20 cellular contexts compared by ENCODE assay signal in genomic region chr3:55662683-55663082, GRCh38.
DNase-seq lines count a peak whose midpoint lies in the region; ATAC-seq and TF ChIP-seq lines count a peak whose summit lies in the region.
"Had no signal": no experiment of that assay in that cellular context is flagged by ENCODE, and none has a peak within 500 bp of the region (broad histone marks: within the 10 kb centered on the region; RNA-seq: fewer than 3 reads in every experiment).

No MANE protein-coding gene starts in this region.

- H3K27ac ChIP-seq in breast epithelium, result no peak overlapping the region
- H3K27ac ChIP-seq in SK-N-SH (ENCODE audit: low read depth in 2 of 2, low read length in 1 of 2), result no peak overlapping the region; a peak in 1 of 4 replicates
- no peak overlapping the region for H3K27ac ChIP-seq in fibroblast of lung (ENCODE audit: insufficient read depth, low read length)
- H3K27ac ChIP-seq: 22Rv1, hepatocyte, SK-N-MC, thyroid gland had no signal

- H3K79me2 ChIP-seq in SK-N-SH (ENCODE audit: insufficient read depth) (no peaks in the 10 kb centered on the region), fibroblast of lung (ENCODE audit: control insufficient read depth, insufficient read depth, low read length) (no peaks in the 10 kb centered on the region)
- H3K79me2 ChIP-seq: hepatocyte had no signal

- intact Hi-C loops in MCF 10A (cut with micrococcal nuclease) (no loop called here), breast epithelium (cut with DNase I; ENCODE audit: low total_unique reads) (no loop called here)

- H3K4me2 ChIP-seq in SK-N-SH (no peak overlapping the region), fibroblast of lung (ENCODE audit: extremely low read depth, insufficient read depth, low read length) (no peak overlapping the region)
- H3K4me2 ChIP-seq: hepatocyte had no signal

- H3K27ac Mint-ChIP-seq in MCF 10A (ENCODE audit: low read depth, unreplicated experiment), result no peak overlapping the region
- H3K27ac Mint-ChIP-seq in stimulated activated memory B cell treated with anti-CD40 and anti-IgM and Interleukin-4, amounts not matched to agents 10 μg/mL and 1 μg/mL and 100 μg/mL, for 72 hours, result no peak overlapping the region
- H3K27ac Mint-ChIP-seq: activated CD4-positive, alpha-beta T cell treated with anti-CD3 and anti-CD28 coated beads, Interleukin-2, amount 10 ng/mL, durations not matched to agents 24 days and 14 days; activated T-cell treated with anti-CD3 and anti-CD28 coated beads, Interleukin-2, amount 50 U/mL, for 72 hours; CD8-positive, alpha-beta memory T cell had no signal

- 26% methylated on average over 2 of the region's 2 CpGs for WGBS in SK-N-SH (ENCODE audit: low lambda C conversion rate)

- H2AFZ ChIP-seq in SK-N-SH (ENCODE audit: low read depth) (no peak overlapping the region), fibroblast of lung (ENCODE audit: low read length) (no peak overlapping the region)
- H2AFZ ChIP-seq: hepatocyte had no signal

- H3K9me3 Mint-ChIP-seq in MCF 10A (ENCODE audit: unreplicated experiment), result no peaks in the 10 kb centered on the region
- no peaks in the 10 kb centered on the region for H3K9me3 Mint-ChIP-seq in stimulated activated memory B cell treated with anti-CD40 and anti-IgM and Interleukin-4, amounts not matched to agents 10 μg/mL and 1 μg/mL and 100 μg/mL, for 72 hours
- H3K9me3 Mint-ChIP-seq: activated CD4-positive, alpha-beta T cell treated with anti-CD3 and anti-CD28 coated beads, Interleukin-2, amount 10 ng/mL, durations not matched to agents 24 days and 14 days; activated T-cell treated with anti-CD3 and anti-CD28 coated beads, Interleukin-2, amount 50 U/mL, for 72 hours had no signal

- H3K36me3 ChIP-seq in breast epithelium (no peaks in the 10 kb centered on the region), SK-N-SH (replicated peaks in 1 of 2; ENCODE audit: control insufficient read depth in 1 of 2, insufficient read depth in 2 of 2, low read length in 1 of 2) (no peaks in the 10 kb centered on the region), fibroblast of lung (ENCODE audit: control insufficient read depth, insufficient read depth, low read length) (no peaks in the 10 kb centered on the region)
- H3K36me3 ChIP-seq: thyroid gland had no signal

- TF ChIP-seq POLR2A in breast epithelium (IDR thresholded peaks at IDR 0.05), result no peak

- POLR2A ChIA-PET in MCF 10A (lab: Yijun Ruan, JAX), result interaction anchor here (0.6 to 1.3 kb wide), 2 partner anchors 15 to 21 kb away, joined by 3 read pairs; no protein-coding TSS in a partner anchor
- POLR2A ChIA-PET in SK-N-SH (lab: Yijun Ruan, JAX), result no interaction called here

- TF ChIP-seq EP300 in SK-N-SH (IDR thresholded peaks at IDR 0.05; ENCODE audit: borderline replicate concordance in 1 of 2, low read depth in 1 of 2, low read length in 1 of 2), result no peak

- DNase-seq in MCF 10A (ENCODE audit: unreplicated experiment) (peak; percentile 22), breast epithelium (ENCODE audit: low spot score in 2 of 2) (no peak), SK-N-SH (no peak), fibroblast of lung (ENCODE audit: low read depth in 2 of 2) (peak; percentile 23 to 81)
- DNase-seq: activated CD4-positive, alpha-beta T cell treated with anti-CD3 and anti-CD28 coated beads, Interleukin-2, amount 10 ng/mL, durations not matched to agents 24 days and 14 days; activated T-cell treated with anti-CD3 and anti-CD28 coated beads, Interleukin-2, amount 50 U/mL, for 72 hours; CD8-positive, alpha-beta memory T cell; GF-D8; KG1; NCI-H146; NCI-H446; stimulated activated CD4-positive, alpha-beta T cell treated with anti-CD3 and anti-CD28 coated beads, Interleukin-4, amount 100 ng/mL, for 24 hours; thyroid gland had no signal

- BruUV-seq in MCF 10A (replicated peaks; lab: Mats Ljungman, UMichigan), result no TSS peak

- ATAC-seq in GM18873 (IDR thresholded peaks at IDR 0.05; ENCODE audit: low FRiP score, unreplicated experiment) (no peak), HG02623 (IDR thresholded peaks at IDR 0.05; ENCODE audit: unreplicated experiment) (no peak), GM19397 (IDR thresholded peaks at IDR 0.05; ENCODE audit: unreplicated experiment) (no peak)
- ATAC-seq in stimulated activated memory B cell treated with anti-CD40 and anti-IgM and Interleukin-4, amounts not matched to agents 10 μg/mL and 1 μg/mL and 100 μg/mL, for 72 hours, result no peak
- ATAC-seq: activated T-cell treated with anti-CD3 and anti-CD28 coated beads, Interleukin-2, amount 50 U/mL, for 72 hours had no signal

- H3K27me3 Mint-ChIP-seq in MCF 10A (ENCODE audit: insufficient read depth, unreplicated experiment), result no peaks in the 10 kb centered on the region
- no peaks in the 10 kb centered on the region for H3K27me3 Mint-ChIP-seq in stimulated activated memory B cell treated with anti-CD40 and anti-IgM and Interleukin-4, amounts not matched to agents 10 μg/mL and 1 μg/mL and 100 μg/mL, for 72 hours
- H3K27me3 Mint-ChIP-seq: activated CD4-positive, alpha-beta T cell treated with anti-CD3 and anti-CD28 coated beads, Interleukin-2, amount 10 ng/mL, durations not matched to agents 24 days and 14 days; CD8-positive, alpha-beta memory T cell had no signal

- no peaks in the 10 kb centered on the region for H3K9me3 ChIP-seq in breast epithelium
- no peaks in the 10 kb centered on the region for H3K9me3 ChIP-seq in SK-N-SH
- no peaks in the 10 kb centered on the region for H3K9me3 ChIP-seq in fibroblast of lung (ENCODE audit: control insufficient read depth, insufficient read depth, low read depth, low read length)
- H3K9me3 ChIP-seq: thyroid gland had no signal

- H3K27me3 ChIP-seq in breast epithelium, result no peaks in the 10 kb centered on the region
- no peaks in the 10 kb centered on the region for H3K27me3 ChIP-seq in SK-N-SH (ENCODE audit: insufficient read depth)
- no peaks in the 10 kb centered on the region for H3K27me3 ChIP-seq in fibroblast of lung (ENCODE audit: control insufficient read depth, insufficient read depth, low read length)
- H3K27me3 ChIP-seq: hepatocyte, thyroid gland had no signal

- H3K9me2 ChIP-seq in SK-N-SH, result no peaks in the 10 kb centered on the region

- H3K4me3 ChIP-seq in breast epithelium (no peak overlapping the region), SK-N-SH (ENCODE audit: low read depth in 2 of 2, low read length in 1 of 2) (no peak overlapping the region), fibroblast of lung (replicated peaks in 1 of 4; ENCODE audit: control extremely low read depth in 1 of 4, insufficient read depth in 1 of 4, low read depth in 3 of 4, low read length in 4 of 4) (no peak overlapping the region)
- H3K4me3 ChIP-seq: hepatocyte, SK-N-MC, thyroid gland had no signal

- no peaks in the 10 kb centered on the region for H4K20me1 ChIP-seq in SK-N-SH (ENCODE audit: insufficient read depth)
- H4K20me1 ChIP-seq in fibroblast of lung (ENCODE audit: control insufficient read depth, extremely low read depth, insufficient read depth, low read length), result no peaks in the 10 kb centered on the region

- H3K9ac ChIP-seq in SK-N-SH (no peak overlapping the region), fibroblast of lung (ENCODE audit: insufficient read depth, low read length) (no peak overlapping the region)

- no peaks in the 10 kb centered on the region for H3K36me3 Mint-ChIP-seq in MCF 10A (ENCODE audit: insufficient read depth, unreplicated experiment)
- H3K36me3 Mint-ChIP-seq in stimulated activated memory B cell treated with anti-CD40 and anti-IgM and Interleukin-4, amounts not matched to agents 10 μg/mL and 1 μg/mL and 100 μg/mL, for 72 hours, result no peaks in the 10 kb centered on the region
- H3K36me3 Mint-ChIP-seq: CD8-positive, alpha-beta memory T cell had no signal

- no peak overlapping the region for H3K4me3 Mint-ChIP-seq in MCF 10A (ENCODE audit: unreplicated experiment)
- H3K4me3 Mint-ChIP-seq in stimulated activated memory B cell treated with anti-CD40 and anti-IgM and Interleukin-4, amounts not matched to agents 10 μg/mL and 1 μg/mL and 100 μg/mL, for 72 hours, result no peak overlapping the region
- H3K4me3 Mint-ChIP-seq: activated CD4-positive, alpha-beta T cell treated with anti-CD3 and anti-CD28 coated beads, Interleukin-2, amount 10 ng/mL, durations not matched to agents 24 days and 14 days; activated T-cell treated with anti-CD3 and anti-CD28 coated beads, Interleukin-2, amount 50 U/mL, for 72 hours; CD8-positive, alpha-beta memory T cell had no signal

- H3K4me1 ChIP-seq in breast epithelium (no peaks in the 10 kb centered on the region), SK-N-SH (ENCODE audit: control insufficient read depth in 1 of 2, insufficient read depth in 2 of 2, low read depth in 1 of 2, low read length in 1 of 2) (peaks cover 0 to 5% of the 10 kb centered on the region in 2 experiments; a peak in 1 of 4 replicates), fibroblast of lung (ENCODE audit: control insufficient read depth, extremely low read depth, insufficient read depth, low read length) (no peaks in the 10 kb centered on the region)
- H3K4me1 ChIP-seq: thyroid gland had no signal

- TF ChIP-seq RAD21 in SK-N-SH (IDR thresholded peaks at IDR 0.05; ENCODE audit: low read length), result no peak

- CTCF ChIA-PET in MCF 10A (lab: Yijun Ruan, JAX) (interaction anchor here (0.8 to 1.3 kb wide), 2 partner anchors 22 to 59 kb away, joined by 3 to 5 read pairs; no protein-coding TSS in a partner anchor), SK-N-SH (lab: Yijun Ruan, JAX) (no interaction called here)

- no peaks in the 10 kb centered on the region for H3F3A ChIP-seq in SK-N-SH (replicated peaks; ENCODE audit: insufficient read depth)

- peaks cover 10% of the 10 kb centered on the region for H3K4me1 Mint-ChIP-seq in MCF 10A (ENCODE audit: insufficient read depth, unreplicated experiment)
- no peaks in the 10 kb centered on the region for H3K4me1 Mint-ChIP-seq in stimulated activated memory B cell treated with anti-CD40 and anti-IgM and Interleukin-4, amounts not matched to agents 10 μg/mL and 1 μg/mL and 100 μg/mL, for 72 hours
- H3K4me1 Mint-ChIP-seq: activated CD4-positive, alpha-beta T cell treated with anti-CD3 and anti-CD28 coated beads, Interleukin-2, amount 10 ng/mL, durations not matched to agents 24 days and 14 days; CD8-positive, alpha-beta memory T cell had no signal

- TF ChIP-seq CTCF in MCF 10A (IDR thresholded peaks at IDR 0.05; ENCODE audit: unreplicated experiment) (no peak), breast epithelium (IDR thresholded peaks at IDR 0.05) (no peak), SK-N-SH (IDR thresholded peaks at IDR 0.05) (no peak), fibroblast of lung (conservative IDR thresholded peaks at IDR 0.05 in 1 of 2, IDR thresholded peaks at IDR 0.05 in 1 of 2; ENCODE audit: low read depth in 1 of 2, low read length in 2 of 2) (no peak)

TF ChIP-seq in SK-N-SH, 30 proteins besides CTCF, POLR2A, EP300 and RAD21 (continues in another document):
- TF ChIP-seq PBX3 (IDR thresholded peaks at IDR 0.05), result 0 out of 2 replicates have a peak, but pooled peaks have one; percentile 8

Comparison
In these comparisons a context has a peak if more than half of its experiments do, and no peak if none do; other contexts are left out.
1. DNase-seq: peak in MCF 10A (single experiment) and fibroblast of lung (2 of 2); none in breast epithelium (0 of 2) and SK-N-SH (single experiment).